In the genomic region with DNA sequence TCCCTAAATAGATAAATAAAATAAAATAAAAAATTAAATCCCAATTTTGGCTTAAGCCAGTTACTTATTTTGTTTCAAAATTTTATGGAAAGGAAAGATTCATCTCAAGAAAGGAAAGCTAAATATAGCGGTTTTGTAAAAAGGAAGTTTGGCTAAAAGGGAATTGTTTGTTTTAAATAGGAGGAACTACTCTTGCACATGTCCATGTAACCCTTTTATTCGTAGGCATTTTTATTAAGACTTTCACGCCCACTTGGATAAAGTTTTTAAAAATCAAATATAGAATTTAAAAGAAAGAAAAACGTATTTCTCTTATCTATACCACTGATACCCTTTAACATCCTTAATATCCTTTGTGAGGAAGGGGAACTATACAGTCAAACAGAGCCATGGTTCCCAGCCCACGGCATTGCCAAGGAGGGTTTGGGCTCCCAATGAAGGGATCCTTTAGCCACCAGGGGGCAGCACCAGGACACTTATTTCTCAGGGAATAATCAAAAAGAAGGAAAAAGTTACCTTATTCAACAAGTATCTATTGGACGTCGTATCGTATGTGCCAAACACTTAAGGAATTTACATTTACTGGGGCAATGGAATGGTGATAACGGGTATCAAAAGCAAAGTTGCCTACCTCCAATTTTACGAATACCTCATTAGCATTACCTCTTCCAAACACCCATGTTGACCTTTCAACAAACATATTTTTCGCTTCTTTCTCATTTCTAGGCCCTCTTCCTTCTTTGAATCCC, we compare ENCODE assay signal across 8 cellular contexts. TPM values are rescaled to one million over a fixed set of nuclear protein-coding genes. Genes with fewer than 3 reads are reported as not detected.
DNase-seq lines count a peak whose midpoint lies in the region; ATAC-seq, FAIRE-seq and TF ChIP-seq lines count a peak whose summit lies in the region.

No MANE protein-coding gene starts in this region.

- H3K9me3 ChIP-seq in A549 (no peaks in the 10 kb centered on the region), H1 (ENCODE audit: insufficient read depth in 2 of 2, low read depth in 1 of 2, low read length in 1 of 2) (0 out of 4 replicates have a peak, but pooled peaks cover 0 to 3% of the 10 kb centered on the region in 2 experiments)

- H2BK20ac ChIP-seq in H1 (ENCODE audit: low read length) = no peak overlapping the region

- no peak overlapping the region for H3K23ac ChIP-seq in H1 (ENCODE audit: insufficient read length)

- no peak overlapping the region for H3K27ac ChIP-seq in A549
- no peak overlapping the region for H3K27ac ChIP-seq in H1 (ENCODE audit: low read depth, low read length)

- H4K20me1 ChIP-seq in H1 (replicated peaks in 1 of 2; ENCODE audit: control insufficient read depth in 1 of 2, insufficient read depth in 2 of 2, low read length in 2 of 2) = no peaks in the 10 kb centered on the region

- no peaks in the 10 kb centered on the region for H3K23me2 ChIP-seq in H1 (ENCODE audit: low read depth, low read length)

- no peak overlapping the region for H4K91ac ChIP-seq in H1 (replicated peaks; ENCODE audit: insufficient read length, low read length)

- H2AK5ac ChIP-seq in H1 (ENCODE audit: low read depth, low read length) = no peak overlapping the region

- no peak overlapping the region for H2BK12ac ChIP-seq in H1 (ENCODE audit: low read depth, low read length)

- peak; percentile 76 to 77 for TF ChIP-seq RAD21 in A549 (conservative IDR thresholded peaks at IDR 0.05 in 1 of 2, IDR thresholded peaks at IDR 0.05 in 1 of 2)
- peak; percentile 77 to 85 for TF ChIP-seq RAD21 in H1 (IDR thresholded peaks at IDR 0.05 in 1 of 2, conservative IDR thresholded peaks at IDR 0.05 in 1 of 2; ENCODE audit: low read depth in 2 of 2, low read length in 2 of 2)

- no peak overlapping the region for H2AFZ ChIP-seq in H1 (ENCODE audit: low read length)

- no peak overlapping the region for H3K18ac ChIP-seq in H1 (ENCODE audit: extremely low read depth, low read length)

- no peak overlapping the region for H3K4ac ChIP-seq in H1 (replicated peaks; ENCODE audit: insufficient read length, low read depth, low read length)

- TF ChIP-seq CTCF in A549 (IDR thresholded peaks at IDR 0.05) = peak; percentile 84
- peak; percentile 70 to 79 (median 73) for TF ChIP-seq CTCF in H1 (IDR thresholded peaks at IDR 0.05; ENCODE audit: control extremely low read depth in 1 of 3, insufficient read depth in 1 of 3, low read depth in 1 of 3, low read length in 3 of 3)

- no peaks in the 10 kb centered on the region for H3K79me1 ChIP-seq in H1 (ENCODE audit: low read depth, low read length)

- 29% methylated on average over 11 of the region's 11 CpGs for WGBS in A549 (ENCODE audit: missing lambda C conversion rate)
- WGBS in H1 (ENCODE audit: extremely low coverage in 1 of 2, insufficient coverage in 1 of 2, insufficient read length in 1 of 2, insufficient replicate concordance in 2 of 2, low coverage in 1 of 2, low lambda C conversion rate in 2 of 2, missing lambda C conversion rate in 1 of 2), 2 experiments = 53 to 100% methylated on average over 1 to 11 of the region's 11 CpGs

- H2BK15ac ChIP-seq in H1 (ENCODE audit: low read length) = no peak overlapping the region

- no peaks in the 10 kb centered on the region for H3K79me2 ChIP-seq in H1 (ENCODE audit: control insufficient read depth in 1 of 2, insufficient read depth in 2 of 2, low read length in 2 of 2)

- no peak overlapping the region for H2BK5ac ChIP-seq in H1 (ENCODE audit: low read depth, low read length)

- no peak overlapping the region for H3K9ac ChIP-seq in H1 (replicated peaks in 1 of 4; ENCODE audit: extremely low read depth in 1 of 4, low read depth in 3 of 4, low read length in 3 of 4)

- ATAC-seq in A549 (peak; percentile 85 to 93), GM18502 (IDR thresholded peaks at IDR 0.05; ENCODE audit: poor library complexity, unreplicated experiment) (peak; percentile 84), HG03196 (IDR thresholded peaks at IDR 0.05; ENCODE audit: unreplicated experiment) (peak; percentile 68)

- H3K4me3 ChIP-seq in A549 (no peak overlapping the region), H1 (ENCODE audit: extremely low read depth in 1 of 4, insufficient read depth in 2 of 4, low read depth in 3 of 4, low read length in 4 of 4) (no peak overlapping the region)

- peak; percentile 54 to 64 for DNase-seq in A549 (ENCODE audit: low read depth in 1 of 2, low spot score in 1 of 2)
- DNase-seq in NCI-H69 (lab: John Stamatoyannopoulos, UW) = peak; percentile 71
- DNase-seq in activated CD8-positive, alpha-beta memory T cell treated with anti-CD3 and anti-CD28 coated beads for 24 hours = peak; percentile 92
- DNase-seq in H1 (ENCODE audit: low read depth in 1 of 2, low spot score in 2 of 2) = peak; percentile 27 to 94
- peak; percentile 90 for DNase-seq in mesenteric fat pad (ENCODE audit: low spot score)
- peak; percentile 14 to 61 for DNase-seq in stimulated activated CD8-positive, alpha-beta memory T cell treated with anti-CD3 and anti-CD28 coated beads, Interleukin-15, amount 100 ng/mL, for 4 hours (ENCODE audit: low read depth in 2 of 2)

- TF ChIP-seq POLR2A in A549 (IDR thresholded peaks at IDR 0.05; ENCODE audit: low read length) (no peak), H1 (IDR thresholded peaks at IDR 0.05; ENCODE audit: control extremely low read depth in 1 of 2, low read depth in 2 of 2, low read length in 2 of 2) (no peak)

- no peak overlapping the region for H4K8ac ChIP-seq in H1 (ENCODE audit: extremely low read depth, insufficient read depth, low read length)

- peaks cover 15% of the 10 kb centered on the region for H3K4me1 ChIP-seq in A549
- no peaks in the 10 kb centered on the region for H3K4me1 ChIP-seq in H1 (replicated peaks in 1 of 4; ENCODE audit: control insufficient read depth in 3 of 4, insufficient read depth in 4 of 4, low read length in 3 of 4)

- no peaks in the 10 kb centered on the region for H3K27me3 ChIP-seq in H1 (replicated peaks in 1 of 4; ENCODE audit: control insufficient read depth in 3 of 4, extremely low read depth in 1 of 4, insufficient read depth in 3 of 4, low read length in 3 of 4)

- H4K5ac ChIP-seq in H1 (ENCODE audit: insufficient read length, low read depth, low read length) = no peak overlapping the region

- H3K14ac ChIP-seq in H1 (ENCODE audit: insufficient read length) = no peak overlapping the region

- no peak overlapping the region for H3K56ac ChIP-seq in H1 (replicated peaks; ENCODE audit: insufficient read length, low read depth, low read length)

- no peak overlapping the region for H2BK120ac ChIP-seq in H1 (replicated peaks; ENCODE audit: low read depth, low read length)

- CTCF ChIA-PET in A549 (lab: Yijun Ruan, JAX) (interaction anchor here (0.9 to 1.5 kb wide), 3 partner anchors 11 to 695 kb away, joined by 3 to 8 read pairs (median 4); no protein-coding TSS in a partner anchor), H1 (lab: Charles Lee; ENCODE audit: partially characterized antibody) (interaction anchor here (0.6 to 1.0 kb wide), 3 partner anchors 93 to 374 kb away, joined by 3 read pairs; no protein-coding TSS in a partner anchor)

- POLR2A ChIA-PET in A549 (lab: Yijun Ruan, JAX) (no interaction called here), H1 (lab: Charles Lee; ENCODE audit: partially characterized antibody) (no interaction called here)

- no peaks in the 10 kb centered on the region; a peak in 1 of 8 replicates for H3K36me3 ChIP-seq in H1 (ENCODE audit: control insufficient read depth in 2 of 4, insufficient read depth in 4 of 4, low read length in 3 of 4)

- H3K4me2 ChIP-seq in A549 (peak overlapping the region; percentile 14; the same call in 1 of the 3 replicates), H1 (ENCODE audit: insufficient read depth in 1 of 2, low read depth in 2 of 2, low read length in 2 of 2) (no peak overlapping the region)

- TF ChIP-seq EP300 in A549 (IDR thresholded peaks at IDR 0.05) (no peak), H1 (IDR thresholded peaks at IDR 0.05; ENCODE audit: borderline replicate concordance in 1 of 2, low read depth in 2 of 2, low read length in 2 of 2) (no peak)

- FAIRE-seq in A549 (lab: Jason Lieb, UNC) (no peak), H1 (lab: Jason Lieb, UNC) (peak; percentile 97)

TF ChIP-seq in A549, 52 proteins besides CTCF, POLR2A, EP300 and RAD21 (continues in another document):
- TF ChIP-seq ESRRA (IDR thresholded peaks at IDR 0.05; ENCODE audit: borderline replicate concordance, low read length) = no peak

TF ChIP-seq in H1, 55 proteins besides CTCF, POLR2A, EP300 and RAD21 (continues in another document):
- no peak for TF ChIP-seq PHF8 (conservative IDR thresholded peaks at IDR 0.05; ENCODE audit: low read depth, low read length)

RNA-seq across cellular contexts. Expression of gene CDKN2AIP, which starts 27.7 kb away (rescaled TPM):
- polyA plus RNA-seq in A549 (2011; rRNA removed) = 10.2 and 12.4 TPM in 2 replicates
- polyA plus RNA-seq in A549 (2012; cell fraction: cytosol; rRNA removed) = 4.1 and 5.4 TPM in 2 replicates
- polyA plus RNA-seq in A549 (2012; cell fraction: nucleus; rRNA removed) = 4.2 and 4.3 TPM in 2 replicates
- 8.9 to 9.6 TPM (median 9.1 TPM) in 3 replicates for polyA plus RNA-seq in A549 (2017; fragmentation: RNase III; extraction: RNeasy Plus Mini Kit Qiagen cat#74134 plus additional on column Dnase treatment)
- 5.6 and 6.2 TPM in 2 replicates for polyA minus RNA-seq in A549 (2011; rRNA and poly(A)+ RNA removed)
- 14.0 and 14.8 TPM in 2 replicates for total RNA-seq in H1 (2021; fragmentation: NEBNext Ultra II Directional; extraction: Animal tissue kit (Norgen Biotek cat#: 25700))
- polyA plus RNA-seq in H1 (2011; rRNA removed) = 5.5 and 6.0 TPM in 2 replicates
- 8.4 TPM for polyA plus RNA-seq in H1 (2011; cell fraction: cytosol; rRNA removed)
- polyA plus RNA-seq in H1 (2011; cell fraction: nucleus; rRNA removed) = 5.4 TPM
- polyA plus RNA-seq in H1 (2012, experiment 1 of 2) = 8.6 to 11.5 TPM (median 9.3 TPM) in 4 replicates
- 1.3 TPM for polyA plus RNA-seq in H1 (2012, experiment 2 of 2)
- polyA plus RNA-seq in H1 (2013, experiment 1 of 2) = 7.6 TPM
- 7.5 TPM for polyA plus RNA-seq in H1 (2013, experiment 2 of 2)
- polyA minus RNA-seq in H1 (2011; rRNA and poly(A)+ RNA removed) = 6.5 and 15.2 TPM in 2 replicates
- 10.6 TPM for polyA minus RNA-seq in H1 (2011; cell fraction: cytosol; rRNA and poly(A)+ RNA removed)
- polyA minus RNA-seq in H1 (2011; cell fraction: nucleus; rRNA and poly(A)+ RNA removed) = 21.9 TPM
- total RNA-seq in mesenteric fat pad = 8.1 TPM

RNA-seq across cellular contexts. Expression of gene ING2, which starts 32.7 kb away (rescaled TPM):
- polyA plus RNA-seq in A549 (2011; rRNA removed) (9.9 and 16.9 TPM in 2 replicates), A549 (2017; fragmentation: RNase III; extraction: RNeasy Plus Mini Kit Qiagen cat#74134 plus additional on column Dnase treatment) (13.6 to 16.4 TPM (median 14.8 TPM) in 3 replicates), H1 (2011; rRNA removed) (5.1 and 5.7 TPM in 2 replicates)
- 6.7 and 8.1 TPM in 2 replicates for polyA plus RNA-seq in A549 (2012; cell fraction: cytosol; rRNA removed)
- polyA plus RNA-seq in A549 (2012; cell fraction: nucleus; rRNA removed) = 1.8 and 2.9 TPM in 2 replicates
- 1.8 and 2.0 TPM in 2 replicates for polyA minus RNA-seq in A549 (2011; rRNA and poly(A)+ RNA removed)
- 14.8 and 16.1 TPM in 2 replicates for total RNA-seq in H1 (2021; fragmentation: NEBNext Ultra II Directional; extraction: Animal tissue kit (Norgen Biotek cat#: 25700))
- polyA plus RNA-seq in H1 (2011; cell fraction: cytosol; rRNA removed) = 15.3 TPM
- polyA plus RNA-seq in H1 (2011; cell fraction: nucleus; rRNA removed) = 4.0 TPM
- polyA plus RNA-seq in H1 (2012, experiment 1 of 2) = 15.0 to 20.4 TPM (median 17.0 TPM) in 4 replicates
- polyA plus RNA-seq in H1 (2012, experiment 2 of 2) = 4.2 TPM
- 19.0 TPM for polyA plus RNA-seq in H1 (2013, experiment 1 of 2)
- 20.5 TPM for polyA plus RNA-seq in H1 (2013, experiment 2 of 2)
- 1.9 and 2.3 TPM in 2 replicates for polyA minus RNA-seq in H1 (2011; rRNA and poly(A)+ RNA removed)
- 6.2 TPM for polyA minus RNA-seq in H1 (2011; cell fraction: cytosol; rRNA and poly(A)+ RNA removed)
- polyA minus RNA-seq in H1 (2011; cell fraction: nucleus; rRNA and poly(A)+ RNA removed) = 5.1 TPM
- 6.9 TPM for total RNA-seq in mesenteric fat pad

Comparison
In these comparisons a context has a peak if more than half of its experiments do, and no peak if none do; other contexts are left out.
1. DNase-seq: peak in every context shown above with its lines; median percentile 92 in activated CD8-positive, alpha-beta memory T cell treated with anti-CD3 and anti-CD28 coated beads for 24 hours; 90 in mesenteric fat pad; 71 in NCI-H69; 60 in H1; 59 in A549; 38 in stimulated activated CD8-positive, alpha-beta memory T cell treated with anti-CD3 and anti-CD28 coated beads, Interleukin-15, amount 100 ng/mL, for 4 hours.
2. Of the 18 proteins assayed by ChIP-seq in both H1 and A549: peak only in H1: none; only in A549: none; in both: CTCF and RAD21; in neither: 15; mixed calls (peak in some experiments, not most) for 1.